In genomic region chr7:55028011-55028410, GRCh38 we compare ENCODE assay signal across 2 cellular contexts.
TF ChIP-seq lines count a peak whose summit lies in the region.

No MANE protein-coding gene starts in this region.

TF ChIP-seq in HepG2, 621 proteins besides CTCF, POLR2A, EP300 and RAD21:
- TF ChIP-seq CREB1 (IDR thresholded peaks at IDR 0.05) (peak; percentile 51; the same call in 1 of the 2 replicates), CREB1 (CRISPR knock-in tag; IDR thresholded peaks at IDR 0.05) (no peak), ATF7 (IDR thresholded peaks at IDR 0.05) (peak; percentile 87), ATF7 (CRISPR knock-in tag; IDR thresholded peaks at IDR 0.05) (no peak), ZSCAN31 (CRISPR knock-in tag; IDR thresholded peaks at IDR 0.05; ENCODE audit: low read depth) (no peak)

TF ChIP-seq in K562, 482 proteins besides CTCF, POLR2A, EP300 and RAD21 (continues in another document):
- no peak for TF ChIP-seq ZNF324 (CRISPR knock-in tag; IDR thresholded peaks at IDR 0.05)
- TF ChIP-seq MAZ (CRISPR knock-in tag; conservative IDR thresholded peaks at IDR 0.05 in 1 of 2, IDR thresholded peaks at IDR 0.05 in 1 of 2), result no peak
- no peak for TF ChIP-seq CC2D1A (IDR thresholded peaks at IDR 0.05)
- TF ChIP-seq ZNF586 (CRISPR knock-in tag; conservative IDR thresholded peaks at IDR 0.05), result no peak
- TF ChIP-seq, protein P1, sequence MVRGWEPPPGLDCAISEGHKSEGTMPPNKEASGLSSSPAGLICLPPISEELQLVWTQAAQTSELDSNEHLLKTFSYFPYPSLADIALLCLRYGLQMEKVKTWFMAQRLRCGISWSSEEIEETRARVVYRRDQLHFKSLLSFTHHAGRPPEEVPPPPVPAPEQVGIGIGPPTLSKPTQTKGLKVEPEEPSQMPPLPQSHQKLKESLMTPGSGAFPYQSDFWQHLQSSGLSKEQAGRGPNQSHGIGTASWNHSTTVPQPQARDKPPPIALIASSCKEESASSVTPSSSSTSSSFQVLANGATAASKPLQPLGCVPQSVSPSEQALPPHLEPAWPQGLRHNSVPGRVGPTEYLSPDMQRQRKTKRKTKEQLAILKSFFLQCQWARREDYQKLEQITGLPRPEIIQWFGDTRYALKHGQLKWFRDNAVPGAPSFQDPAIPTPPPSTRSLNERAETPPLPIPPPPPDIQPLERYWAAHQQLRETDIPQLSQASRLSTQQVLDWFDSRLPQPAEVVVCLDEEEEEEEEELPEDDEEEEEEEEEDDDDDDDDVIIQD (CRISPR knock-in tag; IDR thresholded peaks at IDR 0.05), result no peak
- TF ChIP-seq ETS2 (tag; IDR thresholded peaks at IDR 0.05; ENCODE audit: borderline replicate concordance, poor library complexity, severe bottlenecking), result no peak
- TF ChIP-seq ZNF23 (CRISPR knock-in tag; IDR thresholded peaks at IDR 0.05), result no peak
- TF ChIP-seq, protein P2, sequence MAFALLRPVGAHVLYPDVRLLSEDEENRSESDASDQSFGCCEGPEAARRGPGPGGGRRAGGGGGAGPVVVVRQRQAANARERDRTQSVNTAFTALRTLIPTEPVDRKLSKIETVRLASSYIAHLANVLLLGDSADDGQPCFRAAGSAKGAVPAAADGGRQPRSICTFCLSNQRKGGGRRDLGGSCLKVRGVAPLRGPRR (CRISPR knock-in tag; IDR thresholded peaks at IDR 0.05), result no peak
- no peak for TF ChIP-seq USF1 (CRISPR knock-in tag; IDR thresholded peaks at IDR 0.05)
- 0 out of 2 replicates have a peak, but pooled peaks have one; percentile 10 for TF ChIP-seq JUND (IDR thresholded peaks at IDR 0.05; ENCODE audit: borderline replicate concordance, low read depth, low read length)
- peak; percentile 64; the same call in 1 of the 3 replicates for TF ChIP-seq JUND (tag; IDR thresholded peaks at IDR 0.05; ENCODE audit: borderline replicate concordance, low read depth, low read length)
- no peak for TF ChIP-seq TFAP4 (CRISPR knock-in tag; IDR thresholded peaks at IDR 0.05; ENCODE audit: borderline replicate concordance)
- no peak for TF ChIP-seq HIVEP1 (CRISPR knock-in tag; IDR thresholded peaks at IDR 0.05)
- TF ChIP-seq ZNF263 (CRISPR knock-in tag; IDR thresholded peaks at IDR 0.05; ENCODE audit: borderline replicate concordance), result no peak
- TF ChIP-seq, protein P3, sequence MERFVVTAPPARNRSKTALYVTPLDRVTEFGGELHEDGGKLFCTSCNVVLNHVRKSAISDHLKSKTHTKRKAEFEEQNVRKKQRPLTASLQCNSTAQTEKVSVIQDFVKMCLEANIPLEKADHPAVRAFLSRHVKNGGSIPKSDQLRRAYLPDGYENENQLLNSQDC (CRISPR knock-in tag; IDR thresholded peaks at IDR 0.05), result no peak
- TF ChIP-seq, protein P4, sequence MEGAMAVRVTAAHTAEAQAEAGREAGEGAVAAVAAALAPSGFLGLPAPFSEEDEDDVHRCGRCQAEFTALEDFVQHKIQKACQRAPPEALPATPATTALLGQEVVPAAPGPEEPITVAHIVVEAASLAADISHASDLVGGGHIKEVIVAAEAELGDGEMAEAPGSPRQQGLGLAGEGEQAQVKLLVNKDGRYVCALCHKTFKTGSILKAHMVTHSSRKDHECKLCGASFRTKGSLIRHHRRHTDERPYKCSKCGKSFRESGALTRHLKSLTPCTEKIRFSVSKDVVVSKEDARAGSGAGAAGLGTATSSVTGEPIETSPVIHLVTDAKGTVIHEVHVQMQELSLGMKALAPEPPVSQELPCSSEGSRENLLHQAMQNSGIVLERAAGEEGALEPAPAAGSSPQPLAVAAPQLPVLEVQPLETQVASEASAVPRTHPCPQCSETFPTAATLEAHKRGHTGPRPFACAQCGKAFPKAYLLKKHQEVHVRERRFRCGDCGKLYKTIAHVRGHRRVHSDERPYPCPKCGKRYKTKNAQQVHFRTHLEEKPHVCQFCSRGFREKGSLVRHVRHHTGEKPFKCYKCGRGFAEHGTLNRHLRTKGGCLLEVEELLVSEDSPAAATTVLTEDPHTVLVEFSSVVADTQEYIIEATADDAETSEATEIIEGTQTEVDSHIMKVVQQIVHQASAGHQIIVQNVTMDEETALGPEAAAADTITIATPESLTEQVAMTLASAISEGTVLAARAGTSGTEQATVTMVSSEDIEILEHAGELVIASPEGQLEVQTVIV (CRISPR knock-in tag; IDR thresholded peaks at IDR 0.05; ENCODE audit: borderline replicate concordance), result no peak
- TF ChIP-seq XRCC3 (IDR thresholded peaks at IDR 0.05), result no peak
- no peak for TF ChIP-seq KLF13 (tag; IDR thresholded peaks at IDR 0.05; ENCODE audit: borderline replicate concordance, low read depth)
- no peak for TF ChIP-seq BRF1 (IDR thresholded peaks at IDR 0.05; ENCODE audit: borderline replicate concordance, extremely low read depth, insufficient read length)
- TF ChIP-seq HMGXB4 (CRISPR knock-in tag; IDR thresholded peaks at IDR 0.05), result no peak
- no peak for TF ChIP-seq ELF1 (tag; IDR thresholded peaks at IDR 0.05)
- TF ChIP-seq PYGO2 (tag; IDR thresholded peaks at IDR 0.05), result no peak
- no peak for TF ChIP-seq SMARCE1 (IDR thresholded peaks at IDR 0.05)
- no peak for TF ChIP-seq ZBTB2 (IDR thresholded peaks at IDR 0.05)
- TF ChIP-seq ZBTB49 (CRISPR knock-in tag; IDR thresholded peaks at IDR 0.05; ENCODE audit: borderline replicate concordance), result no peak
- TF ChIP-seq ESRRA (IDR thresholded peaks at IDR 0.05; ENCODE audit: borderline replicate concordance, low read depth), result no peak
- TF ChIP-seq FOXA1 (IDR thresholded peaks at IDR 0.05; ENCODE audit: borderline replicate concordance), result no peak
- TF ChIP-seq ZNF184 (CRISPR knock-in tag; IDR thresholded peaks at IDR 0.05), result no peak
- TF ChIP-seq MXI1 (IDR thresholded peaks at IDR 0.05; ENCODE audit: low read depth, low read length), result no peak
- TF ChIP-seq CBX8 (IDR thresholded peaks at IDR 0.05; ENCODE audit: borderline replicate concordance, extremely low read depth, low read depth, low read length, poor library complexity, severe bottlenecking), result no peak
- no peak for TF ChIP-seq ZBTB8A (IDR thresholded peaks at IDR 0.05; ENCODE audit: partially characterized antibody)
- TF ChIP-seq DNMT1 (IDR thresholded peaks at IDR 0.05), result no peak
- no peak for TF ChIP-seq RHOXF2B (CRISPR knock-in tag; conservative IDR thresholded peaks at IDR 0.05)
- peak; percentile 48 for TF ChIP-seq CREM (IDR thresholded peaks at IDR 0.05; ENCODE audit: low read depth)
- TF ChIP-seq, protein P5, sequence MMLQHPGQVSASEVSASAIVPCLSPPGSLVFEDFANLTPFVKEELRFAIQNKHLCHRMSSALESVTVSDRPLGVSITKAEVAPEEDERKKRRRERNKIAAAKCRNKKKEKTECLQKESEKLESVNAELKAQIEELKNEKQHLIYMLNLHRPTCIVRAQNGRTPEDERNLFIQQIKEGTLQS (IDR thresholded peaks at IDR 0.05), result peak; percentile 79
- TF ChIP-seq, protein P5 (CRISPR knock-in tag; conservative IDR thresholded peaks at IDR 0.05), result no peak
- TF ChIP-seq DLX4 (CRISPR knock-in tag; IDR thresholded peaks at IDR 0.05), result no peak
- no peak for TF ChIP-seq CREB1 (IDR thresholded peaks at IDR 0.05)
- 0 out of 2 replicates have a peak, but pooled peaks have one; percentile 21 for TF ChIP-seq CREB1 (CRISPR knock-in tag; IDR thresholded peaks at IDR 0.05)
- TF ChIP-seq PKNOX1 (IDR thresholded peaks at IDR 0.05), result no peak
- no peak for TF ChIP-seq NCOA6 (IDR thresholded peaks at IDR 0.05)
- TF ChIP-seq RBM22 (IDR thresholded peaks at IDR 0.05; ENCODE audit: low read depth, low read length, poor library complexity, severe bottlenecking), result no peak
- no peak for TF ChIP-seq KDM1A (IDR thresholded peaks at IDR 0.05)
- TF ChIP-seq IRF1 (CRISPR knock-in tag; IDR thresholded peaks at IDR 0.05; ENCODE audit: borderline replicate concordance), result no peak
- TF ChIP-seq ZNF695 (CRISPR knock-in tag; IDR thresholded peaks at IDR 0.05), result no peak
- TF ChIP-seq NFATC3 (IDR thresholded peaks at IDR 0.05), result no peak
- no peak for TF ChIP-seq ZNF57 (CRISPR knock-in tag; IDR thresholded peaks at IDR 0.05)
- no peak for TF ChIP-seq ATF1 (CRISPR knock-in tag; IDR thresholded peaks at IDR 0.05)
- TF ChIP-seq ATF1 (tag; IDR thresholded peaks at IDR 0.05), result peak; percentile 56; the same call in 1 of the 2 replicates
- TF ChIP-seq COPS2 (conservative IDR thresholded peaks at IDR 0.05), result no peak
- TF ChIP-seq SOX6 (IDR thresholded peaks at IDR 0.05), result no peak
- TF ChIP-seq NFE2 (IDR thresholded peaks at IDR 0.05; ENCODE audit: low read depth), result no peak
- no peak for TF ChIP-seq MTA1 (IDR thresholded peaks at IDR 0.05; ENCODE audit: borderline replicate concordance)
- peak; percentile 57; the same call in 1 of the 2 replicates for TF ChIP-seq ATF7 (IDR thresholded peaks at IDR 0.05)
- no peak for TF ChIP-seq FIP1L1 (IDR thresholded peaks at IDR 0.05; ENCODE audit: low read depth, low read length, poor library complexity, severe bottlenecking)
